21 cellular contexts compared by ENCODE assay signal in genomic region chr7:885893-886625, GRCh38. TPM values are rescaled to one million over a fixed set of nuclear protein-coding genes. Genes with fewer than 3 reads are reported as not detected.
A peak's percentile ranks its signal among the peaks of the same experiment; 100 is the strongest.
DNase-seq lines count a peak whose midpoint lies in the region; ATAC-seq and TF ChIP-seq lines count a peak whose summit lies in the region.
"Had no signal": no experiment of that assay in that cellular context is flagged by ENCODE, and none has a peak within 500 bp of the region (broad histone marks: within the 10 kb centered on the region; RNA-seq: fewer than 3 reads in every experiment).

No MANE protein-coding gene starts in this region.

- no peak for TF ChIP-seq CTCF in RWPE2 (IDR thresholded peaks at IDR 0.05; ENCODE audit: poor library complexity, severe bottlenecking)
- no peak for TF ChIP-seq CTCF in heart left ventricle (IDR thresholded peaks at IDR 0.05)

- H3K9ac ChIP-seq in BLaER1 treated with 17β-estradiol and CSF1 and Interleukin-3, amounts not matched to agents 10 nM and 100 nM, result peak overlapping the region in 7 of 11 experiments; percentile 9 to 67 (median 48); a peak in 9 of 22 replicates
- H3K9ac ChIP-seq: neural progenitor cell had no signal

- 84 to 94% (median 88%) methylated on average over 21 to 30 of the region's 30 CpGs for WGBS in heart left ventricle, 4 donors

- TF ChIP-seq POLR2A in heart left ventricle (IDR thresholded peaks at IDR 0.05), result no peak

- no peak for ATAC-seq in RWPE2 (ENCODE audit: low read depth)
- no peak for ATAC-seq in heart left ventricle
- ATAC-seq in HG03039 (IDR thresholded peaks at IDR 0.05; ENCODE audit: unreplicated experiment), result no peak
- ATAC-seq: activated T-helper 17 cell treated with anti-CD3 and anti-CD28 coated beads, Interleukin-2, amount 50 U/mL, for 72 hours; left lung; SK-N-SH treated with all-trans-retinoic acid at 6 μM for 48 hours had no signal

- peaks cover 39 to 72% (median 66%) of the 10 kb centered on the region in 10 experiments for H3K4me1 ChIP-seq in BLaER1 treated with 17β-estradiol and CSF1 and Interleukin-3, amounts not matched to agents 10 nM and 100 nM
- H3K4me1 ChIP-seq in RWPE2 (ENCODE audit: insufficient read depth, poor library complexity, severe bottlenecking) (no peaks in the 10 kb centered on the region), heart left ventricle (peaks cover 0 to 54% (median 25%) of the 10 kb centered on the region in 12 donors)
- H3K4me1 ChIP-seq: neural progenitor cell had no signal

- H3K9me3 ChIP-seq in BLaER1 treated with 17β-estradiol and CSF1 and Interleukin-3, amounts not matched to agents 10 nM and 100 nM (replicated peaks in 1 of 11), result no peaks in the 10 kb centered on the region
- H3K9me3 ChIP-seq in RWPE2 (ENCODE audit: severe bottlenecking) (no peaks in the 10 kb centered on the region), heart left ventricle (no peaks in the 10 kb centered on the region)
- H3K9me3 ChIP-seq: body of pancreas, left lung had no signal

- H4K20me1 ChIP-seq in BLaER1 treated with 17β-estradiol and CSF1 and Interleukin-3, amounts not matched to agents 10 nM and 100 nM, result peaks cover 91 to 98% (median 95%) of the 10 kb centered on the region in 11 experiments

- no peaks in the 10 kb centered on the region for H3K27me3 ChIP-seq in BLaER1 treated with 17β-estradiol and CSF1 and Interleukin-3, amounts not matched to agents 10 nM and 100 nM
- H3K27me3 ChIP-seq in RWPE2 (ENCODE audit: insufficient read depth, poor library complexity, severe bottlenecking), result no peaks in the 10 kb centered on the region
- no peaks in the 10 kb centered on the region for H3K27me3 ChIP-seq in heart left ventricle
- H3K27me3 ChIP-seq: body of pancreas, hepatocyte, left lung, neural progenitor cell had no signal

- H3K36me3 ChIP-seq in BLaER1 treated with 17β-estradiol and CSF1 and Interleukin-3, amounts not matched to agents 10 nM and 100 nM, result peaks cover 55 to 90% (median 77%) of the 10 kb centered on the region in 11 experiments
- peaks cover 29% of the 10 kb centered on the region for H3K36me3 ChIP-seq in RWPE2 (ENCODE audit: low read depth)
- H3K36me3 ChIP-seq in heart left ventricle, result peaks cover 0 to 44% (median 37%) of the 10 kb centered on the region in 9 donors
- H3K36me3 ChIP-seq: neural progenitor cell had no signal

- DNase-seq in RWPE2 (ENCODE audit: low spot score) (peak; percentile 60), heart left ventricle (peak in 3 of 5 donors; percentile 20 to 52 (median 22)), posterior vena cava (ENCODE audit: low spot score) (peak; percentile 67), NCI-H526 treated with DMSO at 0.1 percent for 48 hours (lab: John Stamatoyannopoulos, UW) (no peak), islet precursor cell (no peak)
- DNase-seq: ACHN; activated naive CD8-positive, alpha-beta T cell treated with anti-CD3 and anti-CD28 coated beads, Interleukin-2, amount 10 ng/mL, durations not matched to agents 7 days and 5 days; H9; NCI-H1092; NCI-H2029 treated with DMSO at 0.1 percent for 48 hours; NCI-H2227 treated with DMSO at 0.1 percent for 48 hours; NCI-H748 treated with DMSO at 0.1 percent for 48 hours had no signal

- H3K4me3 ChIP-seq in BLaER1 treated with 17β-estradiol and CSF1 and Interleukin-3, amounts not matched to agents 10 nM and 100 nM, result no peak overlapping the region
- H3K4me3 ChIP-seq in RWPE2 (ENCODE audit: severe bottlenecking) (no peak overlapping the region), heart left ventricle (no peak overlapping the region)
- H3K4me3 ChIP-seq: body of pancreas, hepatocyte, left lung, neural progenitor cell had no signal

- H3K4me2 ChIP-seq in BLaER1 treated with 17β-estradiol and CSF1 and Interleukin-3, amounts not matched to agents 10 nM and 100 nM, result peak overlapping the region in 8 of 11 experiments; percentile 52 to 90 (median 72); a peak in 14 of 22 replicates
- H3K4me2 ChIP-seq: hepatocyte, neural progenitor cell had no signal

- intact Hi-C loops in heart left ventricle (cut with DNase I) (no loop called here), posterior vena cava (cut with DNase I) (no loop called here)

- H3K27ac ChIP-seq in BLaER1 treated with 17β-estradiol and CSF1 and Interleukin-3, amounts not matched to agents 10 nM and 100 nM, result peak overlapping the region in 2 of 11 experiments; percentile 22 to 30; a peak in 1 of 22 replicates
- H3K27ac ChIP-seq in RWPE2 (ENCODE audit: poor library complexity, severe bottlenecking) (no peak overlapping the region), heart left ventricle (peak overlapping the region in 5 of 12 donors; percentile 27 to 73 (median 39))
- H3K27ac ChIP-seq: hepatocyte, left lung, neural progenitor cell, RWPE1 had no signal

RNA-seq across cellular contexts. Expression of gene GET4, which starts 9.7 kb away (rescaled TPM):
- total RNA-seq in heart left ventricle (10 to 100 TPM; 14.6 to 27.3 (median 18.6) TPM), posterior vena cava (10 to 100 TPM; 13.2 to 16.3 TPM)
- polyA plus RNA-seq in heart left ventricle, result 10 to 100 TPM; 19.7 to 34.1 TPM

RNA-seq across cellular contexts. Expression of gene SUN1, which starts 53.8 kb away (rescaled TPM):
- total RNA-seq in heart left ventricle (100 to 1,000 TPM; 117 to 203 (median 157) TPM), posterior vena cava (100 to 1,000 TPM; 110 to 132 TPM)
- polyA plus RNA-seq in heart left ventricle, result 100 to 1,000 TPM; 111 to 148 TPM

Comparison
In these comparisons a context has a peak if more than half of its experiments do, and no peak if none do; other contexts are left out.
1. DNase-seq: peak in RWPE2 (single experiment), heart left ventricle (3 of 5) and posterior vena cava (single experiment); none in NCI-H526 treated with DMSO at 0.1 percent for 48 hours (single experiment) and islet precursor cell (single experiment).